9 cellular contexts compared by ENCODE assay signal in genomic region chr16:68526782-68527145, GRCh38.
"Had no signal": no experiment of that assay in that cellular context is flagged by ENCODE, and none has a peak within 500 bp of the region (broad histone marks: within the 10 kb centered on the region; RNA-seq: fewer than 3 reads in every experiment).

No MANE protein-coding gene starts in this region.

- H3K4me2 ChIP-seq: GM23338, KMS-11 had no signal

- ATAC-seq: GM23338, HCT116 had no signal

- DNase-seq: H7, HFFc6, IMR-90, KBM-7 had no signal

- H3K27ac ChIP-seq: HL-60, KMS-11 had no signal

- H3K36me3 ChIP-seq: HAP-1 had no signal

- H3K4me3 ChIP-seq: GM23338, HAP-1 had no signal

- H3K9ac ChIP-seq: KMS-11 had no signal

- H2AFZ ChIP-seq: GM23338 had no signal

- H3K9me3 ChIP-seq: HAP-1 had no signal
